21 cellular contexts compared by ENCODE assay signal in the genomic region with DNA sequence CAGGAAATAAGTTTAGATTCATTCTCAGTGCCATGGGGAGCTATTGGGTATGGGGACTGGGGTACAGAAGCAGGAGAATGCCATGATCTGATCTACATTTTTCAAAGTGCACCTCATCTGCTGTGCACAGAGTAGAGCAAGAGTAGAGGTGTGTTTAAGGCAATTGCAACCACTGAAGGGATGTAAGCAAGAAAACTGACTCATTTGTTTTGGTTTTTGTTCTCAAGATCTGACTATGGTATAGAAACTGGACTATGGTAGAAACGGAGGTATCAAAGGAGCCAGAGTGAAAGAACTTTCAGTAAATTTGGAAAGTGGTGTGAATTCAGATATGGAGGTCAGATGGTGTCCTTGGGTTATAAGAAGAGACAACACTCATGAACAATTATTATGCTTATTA.
"Had no signal": no experiment of that assay in that cellular context is flagged by ENCODE, and none has a peak within 500 bp of the region (broad histone marks: within the 10 kb centered on the region; RNA-seq: fewer than 3 reads in every experiment).

No MANE protein-coding gene starts in this region.

- ATAC-seq: heart left ventricle; left cardiac atrium; natural killer cell treated with Interleukin-12 subunit alpha and Interleukin-12 subunit beta and Interleukin-15 and Interleukin-18, amount 100 ng/mL, for 72 hours; pancreas; right cardiac atrium; stimulated activated naive CD8-positive, alpha-beta T cell treated with anti-CD3 and anti-CD28 coated beads, Interleukin-15, Interleukin-2, amounts not matched to agents 100 U/mL and 50 U/mL, for 24 hours had no signal

- H3K27ac ChIP-seq: heart left ventricle, neutrophil, pancreas, thyroid gland, upper lobe of right lung had no signal

- H3K36me3 ChIP-seq: heart left ventricle, neutrophil, pancreas, thyroid gland, upper lobe of right lung had no signal

- H3K9me3 ChIP-seq: heart left ventricle, neutrophil, pancreas, thyroid gland, upper lobe of right lung had no signal

- DNase-seq: activated CD4-positive, alpha-beta memory T cell treated with anti-CD3 and anti-CD28 coated beads for 36 hours; activated CD4-positive, alpha-beta T cell treated with anti-CD3 and anti-CD28 coated beads for 48 hours; activated effector memory CD4-positive, alpha-beta T cell treated with Interleukin-2 at 50 U/mL for 16 hours; activated naive CD4-positive, alpha-beta T cell treated with anti-CD3 and anti-CD28 coated beads for 36 hours; activated T-cell treated with anti-CD3 and anti-CD28 coated beads, Interleukin-2, amount 50 U/mL, for 48 hours; amygdala; cerebellar nuclear complex; cortex of kidney; heart left ventricle; left cardiac atrium; pancreas; right cardiac atrium; stimulated activated CD4-positive, alpha-beta T cell treated with anti-CD3 and anti-CD28 coated beads, Interleukin-12 subunit alpha, Interleukin-12 subunit beta, amount 100 ng/mL, for 4 hours; stimulated activated CD4-positive, alpha-beta T cell treated with anti-CD3 and anti-CD28 coated beads, Interleukin-4, amount 100 ng/mL, for 4 hours; stimulated activated naive CD8-positive, alpha-beta T cell treated with anti-CD3 and anti-CD28 coated beads, Interleukin-15, Interleukin-2, amounts not matched to agents 100 U/mL and 50 U/mL, for 24 hours; substantia nigra; T1000; thyroid gland; upper lobe of right lung had no signal

- H3K4me3 ChIP-seq: heart left ventricle, pancreas, thyroid gland, upper lobe of right lung had no signal

- H3K4me1 ChIP-seq: pancreas, thyroid gland, upper lobe of right lung had no signal

- H3K27me3 ChIP-seq: heart left ventricle, neutrophil, pancreas, thyroid gland, upper lobe of right lung had no signal
